In the genomic region with DNA sequence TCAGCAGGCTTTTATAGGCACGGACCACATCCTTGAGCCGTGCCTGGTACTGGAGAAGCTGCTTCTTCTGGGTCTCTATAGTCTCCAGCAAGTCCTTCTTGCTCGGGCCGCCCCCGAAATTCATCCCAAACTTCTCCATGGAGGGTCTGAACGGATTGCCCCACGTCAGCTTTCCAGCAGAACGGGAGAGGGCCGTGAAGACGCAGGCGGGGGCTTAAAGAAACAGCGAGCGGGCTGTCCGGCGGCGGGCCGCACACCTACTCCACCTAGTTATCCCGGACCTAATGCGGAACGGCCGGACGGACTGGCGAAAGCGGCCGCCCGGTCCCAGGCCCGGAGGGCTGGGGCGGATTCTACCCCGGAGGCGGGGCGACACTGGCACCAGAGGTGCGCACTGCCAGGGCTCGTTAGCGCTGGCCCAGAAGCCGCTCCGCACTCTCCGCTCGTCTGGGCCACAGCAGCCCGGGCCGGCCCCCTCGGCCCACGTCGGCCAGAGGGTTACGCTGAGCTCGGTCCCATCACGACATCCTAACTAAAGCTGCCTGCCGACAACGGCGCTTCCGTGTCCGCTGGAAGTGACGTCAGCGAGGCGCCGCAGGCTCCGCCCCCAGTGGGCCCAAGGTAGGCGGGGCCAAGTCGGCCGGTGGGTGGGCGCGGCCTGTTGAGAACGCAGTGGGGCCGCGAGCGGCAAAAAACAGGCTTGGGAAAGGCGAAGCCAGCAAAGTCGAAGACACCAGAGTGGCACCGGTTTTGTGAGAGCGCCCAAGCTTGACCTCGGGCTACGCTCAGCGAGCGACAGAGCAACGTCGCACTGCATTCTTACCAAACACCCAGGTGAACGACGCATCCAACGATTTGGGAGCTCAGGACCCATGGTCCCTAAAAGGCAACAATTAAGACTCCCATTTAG, we compare ENCODE assay signal across 8 cellular contexts.
A peak's percentile ranks its signal among the peaks of the same experiment; 100 is the strongest.
DNase-seq lines count a peak whose midpoint lies in the region; ATAC-seq and TF ChIP-seq lines count a peak whose summit lies in the region.

A gene with protein sequence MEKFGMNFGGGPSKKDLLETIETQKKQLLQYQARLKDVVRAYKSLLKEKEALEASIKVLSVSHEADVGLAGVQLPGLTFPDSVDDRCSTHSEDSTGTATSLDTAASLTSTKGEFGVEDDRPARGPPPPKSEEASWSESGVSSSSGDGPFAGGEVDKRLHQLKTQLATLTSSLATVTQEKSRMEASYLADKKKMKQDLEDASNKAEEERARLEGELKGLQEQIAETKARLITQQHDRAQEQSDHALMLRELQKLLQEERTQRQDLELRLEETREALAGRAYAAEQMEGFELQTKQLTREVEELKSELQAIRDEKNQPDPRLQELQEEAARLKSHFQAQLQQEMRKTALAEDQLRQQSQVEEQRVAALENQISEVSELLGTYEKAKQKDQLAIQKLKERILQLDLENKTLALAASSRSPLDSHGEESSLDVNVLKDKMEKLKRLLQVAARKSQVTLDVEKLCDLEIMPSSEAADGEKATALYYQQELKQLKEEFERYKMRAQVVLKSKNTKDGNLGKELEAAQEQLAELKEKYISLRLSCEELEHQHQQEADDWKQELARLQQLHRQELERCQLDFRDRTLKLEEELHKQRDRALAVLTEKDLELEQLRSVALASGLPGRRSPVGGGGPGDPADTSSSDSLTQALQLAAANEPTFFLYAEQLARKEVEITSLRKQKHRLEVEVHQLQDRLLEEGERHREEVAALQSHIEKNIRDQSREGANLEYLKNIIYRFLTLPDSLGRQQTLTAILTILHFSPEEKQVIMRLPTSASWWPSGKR (minus strand): TSS at position 553 of the 910 bp plus-strand sequence. CDS start 414 bp downstream, at position 139.

- no peaks in the 10 kb centered on the region for H3K27me3 ChIP-seq in layer of hippocampus (ENCODE audit: control insufficient read depth, insufficient read depth, low read length)

- ATAC-seq in GM19043 (IDR thresholded peaks at IDR 0.05; ENCODE audit: low read depth, unreplicated experiment) (peak; percentile 77), HG03354 (IDR thresholded peaks at IDR 0.05; ENCODE audit: poor library complexity, severe bottlenecking, unreplicated experiment) (peak; percentile 83)

- DNase-seq in Ammon's horn (ENCODE audit: low spot score), result peak; percentile 94
- peak; percentile 50 for DNase-seq in NCI-H510A treated with DMSO at 0.1 percent for 48 hours (lab: John Stamatoyannopoulos, UW)
- peak; percentile 90 to 95 for DNase-seq in activated CD4-positive, alpha-beta T cell treated with anti-CD3 and anti-CD28 coated beads for 4 hours
- peak; percentile 88 for DNase-seq in choroid plexus epithelial cell (ENCODE audit: low read depth)
- DNase-seq in stimulated activated CD4-positive, alpha-beta T cell treated with anti-CD3 and anti-CD28 coated beads, Interleukin-1b, Interleukin-23, amount 100 ng/mL, for 4 hours (ENCODE audit: low read depth in 2 of 2), result peak; percentile 93 to 94

- H3K4me3 ChIP-seq in choroid plexus epithelial cell (ENCODE audit: low read depth, low read length), result peak within 1 kb of the TSS; percentile 95

- TF ChIP-seq CTCF in choroid plexus epithelial cell (conservative IDR thresholded peaks at IDR 0.05; ENCODE audit: low read depth, low read length), result no peak

- H3K27ac ChIP-seq in layer of hippocampus (ENCODE audit: low read depth, low read length), result peak within 1 kb of the TSS; percentile 71

Comparison
In these comparisons a context has a peak if more than half of its experiments do, and no peak if none do; other contexts are left out.
1. Peak in every context shown above with its lines: DNase-seq, ATAC-seq, H3K4me3 ChIP-seq and H3K27ac ChIP-seq.